In the genomic region with DNA sequence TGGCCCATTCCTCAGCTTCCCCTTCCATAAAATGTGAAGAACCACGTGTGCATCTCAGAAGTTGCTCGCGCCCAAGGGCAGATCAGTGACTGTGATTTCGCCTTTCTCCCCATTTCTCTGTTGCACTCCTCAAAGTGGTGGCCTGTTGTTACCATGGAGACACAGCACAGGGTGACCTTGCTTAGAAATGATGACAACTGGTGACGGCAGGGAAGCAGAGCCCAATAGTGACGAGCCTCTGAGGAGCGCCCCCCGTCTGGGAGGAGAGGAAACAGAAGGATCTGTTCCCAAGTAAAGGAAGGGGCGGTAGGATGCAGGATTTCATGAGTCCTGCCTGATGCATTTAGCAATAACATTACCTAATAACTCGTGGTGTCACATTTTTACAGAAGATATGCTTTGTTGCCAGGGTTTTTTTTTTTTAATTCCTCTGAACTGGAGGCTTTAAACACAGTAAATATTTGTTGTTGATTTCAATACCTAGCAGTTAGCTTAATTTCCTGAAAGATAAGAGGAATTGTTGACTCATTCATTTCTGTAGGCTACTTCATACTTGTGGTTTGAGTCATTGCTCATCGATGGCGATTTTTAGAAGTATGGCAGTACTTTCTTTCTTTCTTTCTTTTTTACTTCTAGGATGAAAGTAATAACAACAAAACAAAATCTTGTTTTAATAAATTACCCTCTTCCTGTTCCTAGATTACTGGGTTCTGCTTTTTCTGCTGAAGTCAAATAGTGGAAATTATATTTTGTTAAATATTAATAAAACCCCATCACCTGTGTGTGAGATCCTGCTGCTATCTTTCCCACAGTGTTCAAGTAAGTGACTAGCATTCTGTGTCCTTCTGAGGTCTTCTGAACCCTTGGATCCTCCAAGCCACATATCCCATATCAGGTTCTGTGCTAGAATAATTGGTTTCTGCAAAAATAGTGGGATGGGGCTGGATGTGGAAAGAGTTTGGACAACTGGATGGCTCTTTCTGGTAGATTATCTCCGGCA, we compare ENCODE assay signal across 8 cellular contexts. TPM values are rescaled to one million over a fixed set of nuclear protein-coding genes. Genes with fewer than 3 reads are reported as not detected.
DNase-seq lines count a peak whose midpoint lies in the region; ATAC-seq and TF ChIP-seq lines count a peak whose summit lies in the region.

No MANE protein-coding gene starts in this region.

- no peaks in the 10 kb centered on the region for H3K27me3 Mint-ChIP-seq in activated CD8-positive, alpha-beta T cell treated with anti-CD3 and anti-CD28 coated beads for 36 hours

- no peak for TF ChIP-seq POLR2A in gastroesophageal sphincter (IDR thresholded peaks at IDR 0.05)

- TF ChIP-seq CTCF in activated CD8-positive, alpha-beta T cell treated with anti-CD3 and anti-CD28 coated beads for 36 hours (IDR thresholded peaks at IDR 0.05) = no peak
- no peak for TF ChIP-seq CTCF in gastroesophageal sphincter (IDR thresholded peaks at IDR 0.05)

- H3K36me3 Mint-ChIP-seq in activated CD8-positive, alpha-beta T cell treated with anti-CD3 and anti-CD28 coated beads for 36 hours (ENCODE audit: low read depth) = peaks cover 28% of the 10 kb centered on the region

- peak overlapping the region; percentile 6 to 80 (median 71) for H3K27ac ChIP-seq in gastroesophageal sphincter

- peaks cover 81% of the 10 kb centered on the region for H3K4me1 Mint-ChIP-seq in activated CD8-positive, alpha-beta T cell treated with anti-CD3 and anti-CD28 coated beads for 36 hours (ENCODE audit: low read depth)

- intact Hi-C loops in activated CD8-positive, alpha-beta T cell treated with anti-CD3 and anti-CD28 coated beads for 36 hours (cut with micrococcal nuclease) = loop anchor here (5.0 kb wide), 1 partner anchor 34 kb away; no protein-coding TSS in a partner anchor
- intact Hi-C loops in sciatic nerve (cut with DNase I) = no loop called here

- H3K27me3 ChIP-seq in gastroesophageal sphincter = no peaks in the 10 kb centered on the region

- DNase-seq in EH (ENCODE audit: low read depth) = peak; percentile 86
- DNase-seq in activated CD8-positive, alpha-beta T cell treated with anti-CD3 and anti-CD28 coated beads for 36 hours = peak; percentile 29
- no peak for DNase-seq in sciatic nerve (ENCODE audit: low spot score)
- no peak for DNase-seq in GF-D8 (lab: John Stamatoyannopoulos, UW)
- DNase-seq in GOT3 (lab: John Stamatoyannopoulos, UW) = no peak

- ATAC-seq in GM19463 (IDR thresholded peaks at IDR 0.05; ENCODE audit: unreplicated experiment) (peak; percentile 58), HG03432 (IDR thresholded peaks at IDR 0.05; ENCODE audit: unreplicated experiment) (peak; percentile 82), gastroesophageal sphincter (peak; percentile 80), sciatic nerve (peak; percentile 77)
- peak; percentile 54 for ATAC-seq in activated CD8-positive, alpha-beta T cell treated with anti-CD3 and anti-CD28 coated beads for 36 hours

- CTCF ChIA-PET in activated CD8-positive, alpha-beta T cell treated with anti-CD3 and anti-CD28 coated beads for 36 hours (lab: Charles Lee) = interaction anchor here (1.1 kb wide), 1 partner anchor 11 kb away, joined by 3 read pairs; no protein-coding TSS in a partner anchor

- 44 to 60% methylated on average over 5 to 7 of the region's 13 CpGs for WGBS in gastroesophageal sphincter (ENCODE audit: low coverage in 1 of 2), 2 donors

- H3K4me1 ChIP-seq in gastroesophageal sphincter = peaks cover 29 to 100% (median 65%) of the 10 kb centered on the region in 3 donors

- no peaks in the 10 kb centered on the region for H3K9me3 Mint-ChIP-seq in activated CD8-positive, alpha-beta T cell treated with anti-CD3 and anti-CD28 coated beads for 36 hours

- no peak overlapping the region for H3K4me3 ChIP-seq in gastroesophageal sphincter

- H3K27ac Mint-ChIP-seq in activated CD8-positive, alpha-beta T cell treated with anti-CD3 and anti-CD28 coated beads for 36 hours = peak overlapping the region; percentile 86

- TF ChIP-seq EP300 in gastroesophageal sphincter (IDR thresholded peaks at IDR 0.05) = no peak

- H3K36me3 ChIP-seq in gastroesophageal sphincter = no peaks in the 10 kb centered on the region

- peak overlapping the region; percentile 19 for H3K4me3 Mint-ChIP-seq in activated CD8-positive, alpha-beta T cell treated with anti-CD3 and anti-CD28 coated beads for 36 hours

- POLR2A ChIA-PET in activated CD8-positive, alpha-beta T cell treated with anti-CD3 and anti-CD28 coated beads for 36 hours (lab: Charles Lee) = interaction anchor here (0.8 to 1.1 kb wide), 3 partner anchors 21 to 34 kb away, joined by 3 to 6 read pairs (median 5); no protein-coding TSS in a partner anchor

- no peaks in the 10 kb centered on the region for H3K9me3 ChIP-seq in gastroesophageal sphincter

RNA-seq across cellular contexts. Expression of a gene that starts 36.0 kb away (rescaled TPM):
- total RNA-seq in activated CD8-positive, alpha-beta T cell treated with anti-CD3 and anti-CD28 coated beads for 36 hours = 10 to 100 TPM; 15.8 to 16.1 TPM
- total RNA-seq in gastroesophageal sphincter (100 to 1,000 TPM; 113 to 129 (median 118) TPM), sciatic nerve (102 TPM)

Comparison
In these comparisons a context has a peak if more than half of its experiments do, and no peak if none do; other contexts are left out.
1. DNase-seq: peak in EH (single experiment) and activated CD8-positive, alpha-beta T cell treated with anti-CD3 and anti-CD28 coated beads for 36 hours (single experiment); none in sciatic nerve (single experiment), GF-D8 (single experiment) and GOT3 (single experiment).
2. Peak in every context shown above with its lines, with median percentiles within 50 percentile points of each other: ATAC-seq.